Comparison of ENCODE assay signal across 20 cellular contexts in the genomic region with DNA sequence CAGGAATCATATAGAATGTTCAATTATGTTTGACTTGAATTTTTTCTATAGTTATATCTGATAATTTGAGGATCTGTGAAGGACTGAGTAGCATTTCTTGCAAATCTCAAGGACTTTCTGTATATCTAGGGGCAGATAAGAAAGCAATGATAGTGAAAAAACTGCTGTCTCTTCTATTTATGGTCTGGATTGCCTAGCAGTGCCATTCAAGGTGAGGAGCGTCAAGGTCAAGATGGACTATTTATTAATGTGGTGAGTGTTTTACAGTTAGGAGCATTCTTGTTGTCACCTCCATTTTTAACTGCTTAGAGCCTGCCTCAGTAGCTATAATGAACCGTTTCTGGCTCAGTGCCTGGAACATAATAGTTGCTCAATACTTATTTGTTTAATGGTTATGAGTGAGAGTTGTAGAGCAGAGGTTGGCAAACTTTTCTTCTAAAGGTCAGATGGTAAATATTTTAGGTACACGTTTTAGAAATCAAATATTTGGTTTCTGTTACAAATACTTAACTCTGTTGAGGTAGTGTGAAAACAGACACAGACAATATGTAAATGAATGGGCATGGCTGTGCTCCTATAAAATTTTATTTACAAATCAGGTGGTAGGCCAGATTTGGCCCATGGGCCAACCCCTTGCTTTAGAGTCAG.
DNase-seq lines count a peak whose midpoint lies in the region; ATAC-seq and TF ChIP-seq lines count a peak whose summit lies in the region.
"Had no signal": no experiment of that assay in that cellular context is flagged by ENCODE, and none has a peak within 500 bp of the region (broad histone marks: within the 10 kb centered on the region; RNA-seq: fewer than 3 reads in every experiment).

No MANE protein-coding gene starts in this region.

- no peak for TF ChIP-seq POLR2A in right lobe of liver (IDR thresholded peaks at IDR 0.05)

- H3K4me1 ChIP-seq in left lung (no peaks in the 10 kb centered on the region), right lobe of liver (peaks cover 0 to 24% (median 8%) of the 10 kb centered on the region in 4 donors)
- H3K4me1 ChIP-seq: BLaER1, Caco-2 had no signal

- H3K9me3 ChIP-seq in left lung = no peaks in the 10 kb centered on the region
- H3K9me3 ChIP-seq in right lobe of liver = no peaks in the 10 kb centered on the region
- H3K9me3 ChIP-seq: BLaER1, Caco-2 had no signal

- H3K36me3 ChIP-seq in left lung (no peaks in the 10 kb centered on the region), right lobe of liver (no peaks in the 10 kb centered on the region)
- H3K36me3 ChIP-seq: BLaER1 had no signal

- H3K27ac ChIP-seq in left lung (no peak overlapping the region), right lobe of liver (peak overlapping the region in 1 of 3 donors; percentile 12)
- H3K27ac ChIP-seq: 22Rv1, BLaER1, C4-2B had no signal

- TF ChIP-seq CTCF in LNCaP clone FGC (IDR thresholded peaks at IDR 0.05; ENCODE audit: control insufficient read depth, extremely low read depth, insufficient read depth) (no peak), left lung (IDR thresholded peaks at IDR 0.05) (no peak), right lobe of liver (IDR thresholded peaks at IDR 0.05) (no peak)

- 31% methylated on average over 3 of the region's 3 CpGs for WGBS in right lobe of liver (ENCODE audit: insufficient coverage, low coverage, low lambda C conversion rate, missing lambda C conversion rate)

- no peaks in the 10 kb centered on the region for H3K27me3 ChIP-seq in left lung
- H3K27me3 ChIP-seq in right lobe of liver = no peaks in the 10 kb centered on the region
- H3K27me3 ChIP-seq: BLaER1 had no signal

- no peak overlapping the region for H3K4me3 ChIP-seq in LNCaP clone FGC (ENCODE audit: low read depth, low read length)
- H3K4me3 ChIP-seq in left lung = no peak overlapping the region
- H3K4me3 ChIP-seq in right lobe of liver = no peak overlapping the region
- H3K4me3 ChIP-seq: BLaER1, GM23338 had no signal

- peak; percentile 2 for DNase-seq in DMS53 (lab: John Stamatoyannopoulos, UW)
- DNase-seq in DMS53 treated with DMSO at 0.1 percent for 48 hours (lab: John Stamatoyannopoulos, UW; ENCODE audit: unreplicated experiment) = no peak
- DNase-seq in LNCaP clone FGC (ENCODE audit: low read depth) = peak; percentile 60
- DNase-seq in left lung = no peak
- no peak for DNase-seq in right lobe of liver
- no peak for DNase-seq in activated naive CD4-positive, alpha-beta T cell treated with Interleukin-2 at 50 U/mL for 16 hours
- DNase-seq: Caco-2; CD4-positive, CD25-positive, alpha-beta regulatory T cell; CD8-positive, alpha-beta T cell; DMS153; DMS79 treated with DMSO at 0.1 percent for 48 hours; GF-D8; H9 had no signal

- intact Hi-C loops in left lung (cut with DNase I) (no loop called here), right lobe of liver (cut with DNase I) (no loop called here)

- ATAC-seq in left lung (peak; percentile 44), right lobe of liver (peak; percentile 70 to 93 (median 82)), HG03565 (IDR thresholded peaks at IDR 0.05; ENCODE audit: unreplicated experiment) (no peak), GM19463 (IDR thresholded peaks at IDR 0.05; ENCODE audit: unreplicated experiment) (no peak)
- ATAC-seq: CD8-positive, alpha-beta T cell; GM23338; HCT116 had no signal

Comparison
In these comparisons a context has a peak if more than half of its experiments do, and no peak if none do; other contexts are left out.
1. DNase-seq: peak in DMS53 (single experiment) and LNCaP clone FGC (single experiment); none in DMS53 treated with DMSO at 0.1 percent for 48 hours (single experiment), left lung (0 of 2), right lobe of liver (0 of 3) and activated naive CD4-positive, alpha-beta T cell treated with Interleukin-2 at 50 U/mL for 16 hours (single experiment).
2. ATAC-seq: peak in left lung (single experiment) and right lobe of liver (4 of 4); none in HG03565 (single experiment) and GM19463 (single experiment).